17 cellular contexts compared by ENCODE assay signal in genomic region chr3:129442947-129443346, GRCh38. TPM values are rescaled to one million over a fixed set of nuclear protein-coding genes. Genes with fewer than 3 reads are reported as not detected.
DNase-seq lines count a peak whose midpoint lies in the region; ATAC-seq and TF ChIP-seq lines count a peak whose summit lies in the region.
"Had no signal": no experiment of that assay in that cellular context is flagged by ENCODE, and none has a peak within 500 bp of the region (broad histone marks: within the 10 kb centered on the region; RNA-seq: fewer than 3 reads in every experiment).

No MANE protein-coding gene starts in this region.

- H3K27me3 ChIP-seq in fibroblast of lung (ENCODE audit: control insufficient read depth, insufficient read depth, low read length) (no peaks in the 10 kb centered on the region), stomach (no peaks in the 10 kb centered on the region), right lobe of liver (no peaks in the 10 kb centered on the region)
- H3K27me3 ChIP-seq: adrenal gland, pancreas had no signal

- H3K4me3 ChIP-seq in fibroblast of lung (replicated peaks in 1 of 4; ENCODE audit: control extremely low read depth in 1 of 4, insufficient read depth in 1 of 4, low read depth in 3 of 4, low read length in 4 of 4) (no peak overlapping the region), stomach (no peak overlapping the region), right lobe of liver (no peak overlapping the region)
- H3K4me3 ChIP-seq: adrenal gland, pancreas had no signal

- ATAC-seq in GM18868 (IDR thresholded peaks at IDR 0.05; ENCODE audit: unreplicated experiment) (no peak), right lobe of liver (no peak)
- ATAC-seq: pancreas; PC-3; stimulated activated naive CD8-positive, alpha-beta T cell treated with anti-CD3 and anti-CD28 coated beads, Interleukin-15, Interleukin-2, amounts not matched to agents 100 U/mL and 50 U/mL, for 24 hours had no signal

- no peaks in the 10 kb centered on the region for H3K9me3 Mint-ChIP-seq in IgD-negative memory B cell

- H3K79me2 ChIP-seq in fibroblast of lung (ENCODE audit: control insufficient read depth, insufficient read depth, low read length): peaks cover 22% of the 10 kb centered on the region

- H3K27ac ChIP-seq in fibroblast of lung (ENCODE audit: insufficient read depth, low read length) (no peak overlapping the region), stomach (peak overlapping the region in 4 of 5 donors; percentile 71 to 94 (median 90)), right lobe of liver (peak overlapping the region in 1 of 3 donors; percentile 12)
- H3K27ac ChIP-seq: 22Rv1 had no signal

- H3K4me2 ChIP-seq in fibroblast of lung (ENCODE audit: extremely low read depth, insufficient read depth, low read length): peak overlapping the region; percentile 7

- H3K4me1 Mint-ChIP-seq in IgD-negative memory B cell: peaks cover 19 to 23% (median 20%) of the 10 kb centered on the region in 3 donors

- no peaks in the 10 kb centered on the region for H3K9me3 ChIP-seq in fibroblast of lung (ENCODE audit: control insufficient read depth, insufficient read depth, low read depth, low read length)
- no peaks in the 10 kb centered on the region for H3K9me3 ChIP-seq in stomach
- no peaks in the 10 kb centered on the region for H3K9me3 ChIP-seq in right lobe of liver
- H3K9me3 ChIP-seq: adrenal gland, pancreas had no signal

- H3K27me3 Mint-ChIP-seq in IgD-negative memory B cell: peaks cover 1% of the 10 kb centered on the region

- peaks cover under 1% of the 10 kb centered on the region for H3K36me3 Mint-ChIP-seq in IgD-negative memory B cell

- no peak for TF ChIP-seq EP300 in stomach (IDR thresholded peaks at IDR 0.05)

- H2AFZ ChIP-seq in fibroblast of lung (ENCODE audit: low read length): no peak overlapping the region

- H3K4me3 Mint-ChIP-seq in IgD-negative memory B cell: peak overlapping the region in 1 of 4 donors; percentile 80

- TF ChIP-seq CTCF in fibroblast of lung (conservative IDR thresholded peaks at IDR 0.05 in 1 of 2, IDR thresholded peaks at IDR 0.05 in 1 of 2; ENCODE audit: low read depth in 1 of 2, low read length in 2 of 2) (no peak), stomach (IDR thresholded peaks at IDR 0.05) (no peak), right lobe of liver (IDR thresholded peaks at IDR 0.05) (no peak)

- no peaks in the 10 kb centered on the region for H4K20me1 ChIP-seq in fibroblast of lung (ENCODE audit: control insufficient read depth, extremely low read depth, insufficient read depth, low read length)

- H3K36me3 ChIP-seq in fibroblast of lung (ENCODE audit: control insufficient read depth, insufficient read depth, low read length): no peaks in the 10 kb centered on the region
- H3K36me3 ChIP-seq in stomach: peaks cover 0 to 2% (median 0%) of the 10 kb centered on the region in 4 donors
- H3K36me3 ChIP-seq in right lobe of liver: no peaks in the 10 kb centered on the region
- H3K36me3 ChIP-seq: adrenal gland, pancreas had no signal

- intact Hi-C loops in stomach (cut with DNase I; ENCODE audit: low total_unique reads): no loop called here
- intact Hi-C loops in right lobe of liver (cut with DNase I): no loop called here

- DNase-seq in NCI-H1694 treated with DMSO at 0.1 percent for 48 hours (lab: John Stamatoyannopoulos, UW) (peak; percentile 36), NCI-H1694 (lab: John Stamatoyannopoulos, UW) (no peak), fibroblast of lung (ENCODE audit: low read depth in 2 of 2) (no peak), stomach (no peak), right lobe of liver (no peak), midbrain (lab: John Stamatoyannopoulos, UW) (no peak)
- DNase-seq: activated CD4-positive, alpha-beta T cell treated with anti-CD3 and anti-CD28 coated beads, Interleukin-2, amount 50 U/mL, for 1 hour; adrenal gland; NCI-H226; pancreas; PC-3; stimulated activated CD4-positive, alpha-beta T cell treated with anti-CD3 and anti-CD28 coated beads, Interleukin-4, amount 100 ng/mL, for 24 hours; stimulated activated naive CD8-positive, alpha-beta T cell treated with anti-CD3 and anti-CD28 coated beads, Interleukin-15, Interleukin-2, amounts not matched to agents 100 U/mL and 50 U/mL, for 24 hours had no signal

- TF ChIP-seq POLR2A in stomach (IDR thresholded peaks at IDR 0.05) (no peak), right lobe of liver (IDR thresholded peaks at IDR 0.05) (no peak)

- H3K4me1 ChIP-seq in fibroblast of lung (ENCODE audit: control insufficient read depth, extremely low read depth, insufficient read depth, low read length) (peaks cover 10% of the 10 kb centered on the region), stomach (peaks cover 46 to 84% (median 73%) of the 10 kb centered on the region in 4 donors), right lobe of liver (peaks cover 0 to 42% (median 14%) of the 10 kb centered on the region in 4 donors)

- no peak overlapping the region for H3K9ac ChIP-seq in fibroblast of lung (ENCODE audit: insufficient read depth, low read length)

- H3K27ac Mint-ChIP-seq in IgD-negative memory B cell: peak overlapping the region in 2 of 3 donors; percentile 14 to 25

RNA-seq across cellular contexts. Expression of gene IFT122, which starts 2.9 kb away (rescaled TPM):
- polyA plus RNA-seq in IgD-negative memory B cell (4.5 TPM), fibroblast of lung (13.2 and 17.9 TPM in 2 replicates), stomach (10 to 100 TPM; 12.3 to 17.0 (median 13.9) TPM)
- total RNA-seq in fibroblast of lung (16.9 and 27.2 TPM in 2 replicates), stomach (100 to 1,000 TPM in 2 of 5 donors, 10 to 100 TPM in 2, 1 to 10 TPM in 1; 9.9 to 163 (median 61.5) TPM), right lobe of liver (10 to 100 TPM in 4 of 6 experiments, 1 to 10 TPM in 2; 7.1 to 16.8 (median 11.5) TPM)
- polyA plus RNA-seq in fibroblast of lung (2012): 12.6 and 16.2 TPM in 2 replicates
- polyA minus RNA-seq in fibroblast of lung (ENCODE audit: low replicate concordance): 82.2 and 84.8 TPM in 2 replicates

RNA-seq across cellular contexts. Expression of gene MBD4, which starts 3.2 kb away (rescaled TPM):
- 123 TPM for polyA plus RNA-seq in IgD-negative memory B cell
- 35.2 and 35.5 TPM in 2 replicates for total RNA-seq in fibroblast of lung
- 24.6 and 27.4 TPM in 2 replicates for polyA plus RNA-seq in fibroblast of lung
- polyA plus RNA-seq in fibroblast of lung (2012): 16.2 and 16.7 TPM in 2 replicates
- 1.2 and 4.8 TPM in 2 replicates for polyA minus RNA-seq in fibroblast of lung (ENCODE audit: low replicate concordance)
- total RNA-seq in stomach: 10 to 100 TPM in 4 of 5 donors, 1 to 10 TPM in 1; 5.8 to 74.1 (median 40.6) TPM
- polyA plus RNA-seq in stomach: 10 to 100 TPM; 13.8 to 23.4 (median 20.1) TPM
- 10 to 100 TPM; 16.9 to 26.1 (median 25.3) TPM for total RNA-seq in right lobe of liver

RNA-seq across cellular contexts. Expression of gene EFCAB12, which starts 14.5 kb away (rescaled TPM):
- polyA plus RNA-seq in IgD-negative memory B cell: 0.71 TPM
- total RNA-seq in fibroblast of lung: under 0.01 and 0.17 TPM in 2 replicates
- 0.07 TPM in 1 of 2 replicates, not detected in the other for polyA plus RNA-seq in fibroblast of lung
- polyA plus RNA-seq in fibroblast of lung (2012): 0.03 and 0.14 TPM in 2 replicates
- polyA minus RNA-seq in fibroblast of lung (ENCODE audit: low replicate concordance): not detected in 2 replicates
- 1 to 10 TPM in 1 of 5 donors, under 1 TPM in 2, not detected in 2; 0.72 to 4.0 (median 0.92) TPM for total RNA-seq in stomach
- polyA plus RNA-seq in stomach: 1 to 10 TPM in 2 of 3 donors, under 1 TPM in 1; 0.33 to 2.7 (median 2.6) TPM
- total RNA-seq in right lobe of liver: 1 to 10 TPM in 5 of 6 experiments, under 1 TPM in 1; 0.26 to 4.7 (median 2.0) TPM
- total RNA-seq: HT1080 had no signal
